ENCODE assay signal across 1 cellular context in genomic region chr4:140373328-140374129, GRCh38.
TF ChIP-seq lines count a peak whose summit lies in the region.

TSS of gene SCOC (plus strand) at chr4:140373646. CDS start at chr4:140379171, 5,525 bp downstream.

TF ChIP-seq in HEK293, 187 proteins besides CTCF, POLR2A, EP300 and RAD21 (continued from another document and continues in another):
- TF ChIP-seq, protein P1, sequence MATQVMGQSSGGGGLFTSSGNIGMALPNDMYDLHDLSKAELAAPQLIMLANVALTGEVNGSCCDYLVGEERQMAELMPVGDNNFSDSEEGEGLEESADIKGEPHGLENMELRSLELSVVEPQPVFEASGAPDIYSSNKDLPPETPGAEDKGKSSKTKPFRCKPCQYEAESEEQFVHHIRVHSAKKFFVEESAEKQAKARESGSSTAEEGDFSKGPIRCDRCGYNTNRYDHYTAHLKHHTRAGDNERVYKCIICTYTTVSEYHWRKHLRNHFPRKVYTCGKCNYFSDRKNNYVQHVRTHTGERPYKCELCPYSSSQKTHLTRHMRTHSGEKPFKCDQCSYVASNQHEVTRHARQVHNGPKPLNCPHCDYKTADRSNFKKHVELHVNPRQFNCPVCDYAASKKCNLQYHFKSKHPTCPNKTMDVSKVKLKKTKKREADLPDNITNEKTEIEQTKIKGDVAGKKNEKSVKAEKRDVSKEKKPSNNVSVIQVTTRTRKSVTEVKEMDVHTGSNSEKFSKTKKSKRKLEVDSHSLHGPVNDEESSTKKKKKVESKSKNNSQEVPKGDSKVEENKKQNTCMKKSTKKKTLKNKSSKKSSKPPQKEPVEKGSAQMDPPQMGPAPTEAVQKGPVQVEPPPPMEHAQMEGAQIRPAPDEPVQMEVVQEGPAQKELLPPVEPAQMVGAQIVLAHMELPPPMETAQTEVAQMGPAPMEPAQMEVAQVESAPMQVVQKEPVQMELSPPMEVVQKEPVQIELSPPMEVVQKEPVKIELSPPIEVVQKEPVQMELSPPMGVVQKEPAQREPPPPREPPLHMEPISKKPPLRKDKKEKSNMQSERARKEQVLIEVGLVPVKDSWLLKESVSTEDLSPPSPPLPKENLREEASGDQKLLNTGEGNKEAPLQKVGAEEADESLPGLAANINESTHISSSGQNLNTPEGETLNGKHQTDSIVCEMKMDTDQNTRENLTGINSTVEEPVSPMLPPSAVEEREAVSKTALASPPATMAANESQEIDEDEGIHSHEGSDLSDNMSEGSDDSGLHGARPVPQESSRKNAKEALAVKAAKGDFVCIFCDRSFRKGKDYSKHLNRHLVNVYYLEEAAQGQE (tag by site-specific recombination; IDR thresholded peaks at IDR 0.05) = no peak
- TF ChIP-seq ZNF561 (tag by site-specific recombination; IDR thresholded peaks at IDR 0.05; ENCODE audit: borderline replicate concordance) = peak; percentile 69; the same call in 1 of the 2 replicates
- peak; percentile 88 for TF ChIP-seq ZFHX2 (tag by site-specific recombination; conservative IDR thresholded peaks at IDR 0.05)
- no peak for TF ChIP-seq ZNF114 (tag by site-specific recombination; IDR thresholded peaks at IDR 0.05)
- TF ChIP-seq GLIS1 (tag by site-specific recombination; IDR thresholded peaks at IDR 0.05) = 0 out of 2 replicates have a peak, but pooled peaks have one; percentile 27
- TF ChIP-seq, protein P2, sequence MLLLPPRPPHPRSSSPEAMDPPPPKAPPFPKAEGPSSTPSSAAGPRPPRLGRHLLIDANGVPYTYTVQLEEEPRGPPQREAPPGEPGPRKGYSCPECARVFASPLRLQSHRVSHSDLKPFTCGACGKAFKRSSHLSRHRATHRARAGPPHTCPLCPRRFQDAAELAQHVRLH (tag by site-specific recombination; IDR thresholded peaks at IDR 0.05) = no peak
- no peak for TF ChIP-seq ZBTB10 (tag by site-specific recombination; IDR thresholded peaks at IDR 0.05)
- no peak for TF ChIP-seq ZNF529 (tag by site-specific recombination; IDR thresholded peaks at IDR 0.05; ENCODE audit: insufficient replicate concordance)
- no peak for TF ChIP-seq ZNF623 (tag by site-specific recombination; IDR thresholded peaks at IDR 0.05)
- no peak for TF ChIP-seq ZNF391 (tag by site-specific recombination; IDR thresholded peaks at IDR 0.05; ENCODE audit: borderline replicate concordance, low read depth)
- TF ChIP-seq ZSCAN5A (tag by site-specific recombination; IDR thresholded peaks at IDR 0.05) = 0 out of 2 replicates have a peak, but pooled peaks have one; percentile 50
- TF ChIP-seq GLI2 (tag by site-specific recombination; IDR thresholded peaks at IDR 0.05; ENCODE audit: borderline replicate concordance, low read depth) = no peak
- peak; percentile 19; the same call in 1 of the 2 replicates for TF ChIP-seq ZNF24 (tag by site-specific recombination; IDR thresholded peaks at IDR 0.05)
- TF ChIP-seq, protein P3, sequence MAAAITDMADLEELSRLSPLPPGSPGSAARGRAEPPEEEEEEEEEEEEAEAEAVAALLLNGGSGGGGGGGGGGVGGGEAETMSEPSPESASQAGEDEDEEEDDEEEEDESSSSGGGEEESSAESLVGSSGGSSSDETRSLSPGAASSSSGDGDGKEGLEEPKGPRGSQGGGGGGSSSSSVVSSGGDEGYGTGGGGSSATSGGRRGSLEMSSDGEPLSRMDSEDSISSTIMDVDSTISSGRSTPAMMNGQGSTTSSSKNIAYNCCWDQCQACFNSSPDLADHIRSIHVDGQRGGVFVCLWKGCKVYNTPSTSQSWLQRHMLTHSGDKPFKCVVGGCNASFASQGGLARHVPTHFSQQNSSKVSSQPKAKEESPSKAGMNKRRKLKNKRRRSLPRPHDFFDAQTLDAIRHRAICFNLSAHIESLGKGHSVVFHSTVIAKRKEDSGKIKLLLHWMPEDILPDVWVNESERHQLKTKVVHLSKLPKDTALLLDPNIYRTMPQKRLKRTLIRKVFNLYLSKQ (tag by site-specific recombination; IDR thresholded peaks at IDR 0.05; ENCODE audit: borderline replicate concordance) = no peak
- no peak for TF ChIP-seq ZBTB49 (tag by site-specific recombination; IDR thresholded peaks at IDR 0.05; ENCODE audit: low read depth)
- no peak for TF ChIP-seq ZNF140 (tag by site-specific recombination; IDR thresholded peaks at IDR 0.05)
- no peak for TF ChIP-seq ZNF37A (tag by site-specific recombination; IDR thresholded peaks at IDR 0.05)
- TF ChIP-seq ZBTB8A (tag by site-specific recombination; IDR thresholded peaks at IDR 0.05) = peak; percentile 53
- TF ChIP-seq ZNF426 (tag by site-specific recombination; IDR thresholded peaks at IDR 0.05) = no peak
- no peak for TF ChIP-seq ZNF292 (tag by site-specific recombination; IDR thresholded peaks at IDR 0.05; ENCODE audit: borderline replicate concordance, low read depth)
- TF ChIP-seq, protein P4, sequence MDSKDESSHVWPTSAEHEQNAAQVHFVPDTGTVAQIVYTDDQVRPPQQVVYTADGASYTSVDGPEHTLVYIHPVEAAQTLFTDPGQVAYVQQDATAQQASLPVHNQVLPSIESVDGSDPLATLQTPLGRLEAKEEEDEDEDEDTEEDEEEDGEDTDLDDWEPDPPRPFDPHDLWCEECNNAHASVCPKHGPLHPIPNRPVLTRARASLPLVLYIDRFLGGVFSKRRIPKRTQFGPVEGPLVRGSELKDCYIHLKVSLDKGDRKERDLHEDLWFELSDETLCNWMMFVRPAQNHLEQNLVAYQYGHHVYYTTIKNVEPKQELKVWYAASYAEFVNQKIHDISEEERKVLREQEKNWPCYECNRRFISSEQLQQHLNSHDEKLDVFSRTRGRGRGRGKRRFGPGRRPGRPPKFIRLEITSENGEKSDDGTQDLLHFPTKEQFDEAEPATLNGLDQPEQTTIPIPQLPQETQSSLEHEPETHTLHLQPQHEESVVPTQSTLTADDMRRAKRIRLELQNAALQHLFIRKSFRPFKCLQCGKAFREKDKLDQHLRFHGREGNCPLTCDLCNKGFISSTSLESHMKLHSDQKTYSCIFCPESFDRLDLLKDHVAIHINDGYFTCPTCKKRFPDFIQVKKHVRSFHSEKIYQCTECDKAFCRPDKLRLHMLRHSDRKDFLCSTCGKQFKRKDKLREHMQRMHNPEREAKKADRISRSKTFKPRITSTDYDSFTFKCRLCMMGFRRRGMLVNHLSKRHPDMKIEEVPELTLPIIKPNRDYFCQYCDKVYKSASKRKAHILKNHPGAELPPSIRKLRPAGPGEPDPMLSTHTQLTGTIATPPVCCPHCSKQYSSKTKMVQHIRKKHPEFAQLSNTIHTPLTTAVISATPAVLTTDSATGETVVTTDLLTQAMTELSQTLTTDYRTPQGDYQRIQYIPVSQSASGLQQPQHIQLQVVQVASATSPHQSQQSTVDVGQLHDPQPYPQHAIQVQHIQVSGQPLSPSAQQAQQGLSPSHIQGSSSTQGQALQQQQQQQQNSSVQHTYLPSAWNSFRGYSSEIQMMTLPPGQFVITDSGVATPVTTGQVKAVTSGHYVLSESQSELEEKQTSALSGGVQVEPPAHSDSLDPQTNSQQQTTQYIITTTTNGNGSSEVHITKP (tag by site-specific recombination; IDR thresholded peaks at IDR 0.05) = no peak
- no peak; the same call in 1 of the 2 replicates for TF ChIP-seq ZNF2 (tag by site-specific recombination; IDR thresholded peaks at IDR 0.05)
- TF ChIP-seq ZNF560 (tag by site-specific recombination; IDR thresholded peaks at IDR 0.05; ENCODE audit: borderline replicate concordance) = no peak
- TF ChIP-seq ZFP37 (tag by site-specific recombination; IDR thresholded peaks at IDR 0.05) = peak; percentile 89
- peak; percentile 28; the same call in 1 of the 2 replicates for TF ChIP-seq KLF7 (tag by site-specific recombination; IDR thresholded peaks at IDR 0.05; ENCODE audit: borderline replicate concordance)
- TF ChIP-seq ZNF341 (tag by site-specific recombination; IDR thresholded peaks at IDR 0.05; ENCODE audit: low read depth) = 0 out of 2 replicates have a peak, but pooled peaks have one; percentile 14
- no peak for TF ChIP-seq ZNF707 (tag by site-specific recombination; IDR thresholded peaks at IDR 0.05)
- TF ChIP-seq ZNF202 (tag by site-specific recombination; IDR thresholded peaks at IDR 0.05; ENCODE audit: borderline replicate concordance) = no peak
- peak; percentile 72 for TF ChIP-seq EGR2 (tag by site-specific recombination; IDR thresholded peaks at IDR 0.05; ENCODE audit: low read depth)
- no peak for TF ChIP-seq ZSCAN23 (tag by site-specific recombination; IDR thresholded peaks at IDR 0.05)
- no peak for TF ChIP-seq ZNF791 (tag by site-specific recombination; IDR thresholded peaks at IDR 0.05)
- no peak for TF ChIP-seq ZNF302 (tag by site-specific recombination; IDR thresholded peaks at IDR 0.05; ENCODE audit: low read depth)
- 0 out of 2 replicates have a peak, but pooled peaks have one; percentile 22 for TF ChIP-seq ZBTB11 (tag by site-specific recombination; conservative IDR thresholded peaks at IDR 0.05; ENCODE audit: low read depth)
- TF ChIP-seq TCF7L2 (IDR thresholded peaks at IDR 0.05; ENCODE audit: borderline replicate concordance, low read depth, low read length) = no peak
- no peak for TF ChIP-seq INSM2 (tag by site-specific recombination; IDR thresholded peaks at IDR 0.05)
- no peak for TF ChIP-seq HOXA7 (CRISPR knock-in tag; IDR thresholded peaks at IDR 0.05; ENCODE audit: borderline replicate concordance)
- no peak for TF ChIP-seq ZNF596 (tag by site-specific recombination; IDR thresholded peaks at IDR 0.05)
- TF ChIP-seq ZNF16 (tag by site-specific recombination; IDR thresholded peaks at IDR 0.05; ENCODE audit: low read depth) = no peak
